ENCODE assay signal across 5 cellular contexts in the genomic region with DNA sequence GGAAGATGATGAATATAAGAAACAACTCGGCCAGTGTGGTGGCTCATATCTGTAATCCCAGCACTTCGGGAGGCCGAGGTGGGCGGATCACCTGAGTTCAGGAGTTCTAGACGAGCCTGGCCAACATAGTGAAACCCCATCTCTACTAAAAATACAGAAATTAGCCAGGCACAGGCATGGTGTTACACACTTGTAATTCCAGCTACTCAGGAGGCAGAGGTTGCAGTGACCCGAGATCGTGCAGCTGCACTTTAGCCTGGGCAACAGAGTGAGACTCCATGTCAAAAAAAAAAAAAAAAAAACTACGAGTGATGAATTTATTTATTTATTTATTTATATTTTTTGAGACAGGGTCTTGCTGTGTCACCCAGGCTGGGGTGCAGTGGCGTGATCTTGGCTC. TPM values are rescaled to one million over a fixed set of nuclear protein-coding genes. Genes with fewer than 3 reads are reported as not detected.
"Had no signal": no experiment of that assay in that cellular context is flagged by ENCODE, and none has a peak within 500 bp of the region (broad histone marks: within the 10 kb centered on the region; RNA-seq: fewer than 3 reads in every experiment).

No MANE protein-coding gene starts in this region.

RNA-seq across cellular contexts. Expression of gene SLC23A1, which starts 35.2 kb away (rescaled TPM):
- total RNA-seq: M059J, PC-3, Right ventricle myocardium superior, SJSA1 had no signal
- polyA plus RNA-seq: SK-N-SH had no signal

RNA-seq across cellular contexts. Expression of gene MZB1, which starts 41.9 kb away (rescaled TPM):
- total RNA-seq: M059J, SJSA1 had no signal
- polyA plus RNA-seq: SK-N-SH had no signal
